15 cellular contexts compared by ENCODE assay signal in the genomic region with DNA sequence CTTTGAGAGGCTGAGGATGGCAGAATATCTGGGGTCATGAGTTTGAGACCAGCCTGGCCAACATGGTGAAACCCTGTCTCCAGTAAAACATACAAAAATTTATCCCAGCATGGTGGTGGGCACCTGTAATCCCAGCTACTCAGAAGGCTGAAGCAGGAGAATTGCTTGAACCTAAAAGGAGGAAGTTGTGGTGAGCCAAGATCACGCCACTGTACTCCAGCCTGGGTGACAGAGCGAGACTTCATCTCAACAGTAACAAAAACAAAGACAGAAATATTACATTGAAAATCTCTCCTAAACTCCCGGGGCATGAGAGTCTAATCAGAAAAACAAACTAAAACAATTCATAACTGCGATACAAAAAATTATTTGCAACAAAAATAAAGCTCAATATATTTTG.
"Had no signal": no experiment of that assay in that cellular context is flagged by ENCODE, and none has a peak within 500 bp of the region (broad histone marks: within the 10 kb centered on the region; RNA-seq: fewer than 3 reads in every experiment).

No MANE protein-coding gene starts in this region.

- H3K9me3 ChIP-seq: ascending aorta, breast epithelium, tibial nerve, vagina had no signal

- H3K27ac ChIP-seq: ascending aorta, breast epithelium, tibial nerve, vagina had no signal

- H3K4me1 ChIP-seq: ascending aorta, breast epithelium, tibial nerve, vagina had no signal

- H3K4me3 ChIP-seq: ascending aorta, breast epithelium, tibial nerve, vagina had no signal

- ATAC-seq: natural killer cell treated with Interleukin-12 subunit alpha and Interleukin-12 subunit beta and Interleukin-15 and Interleukin-18, amount 100 ng/mL, for 72 hours; stimulated activated effector memory CD8-positive, alpha-beta T cell treated with anti-CD3 and anti-CD28 coated beads, Interleukin-12 subunit alpha, Interleukin-12 subunit beta, amount 100 ng/mL, for 72 hours had no signal

- H3K27me3 ChIP-seq: ascending aorta, breast epithelium, tibial nerve, vagina had no signal

- DNase-seq: activated CD4-positive, alpha-beta T cell treated with anti-CD3 and anti-CD28 coated beads, Interleukin-2, amount 50 U/mL, for 4 hours; activated CD4-positive, CD25-positive, alpha-beta regulatory T cell treated with anti-CD3 and anti-CD28 coated beads, Interleukin-2, amount 50 U/mL, for 72 hours; activated naive CD4-positive, alpha-beta T cell treated with anti-CD3 and anti-CD28 coated beads, Interleukin-2, amount 10 ng/mL, durations not matched to agents 7 days and 5 days; cerebellar nuclear complex; effector memory CD4-positive, alpha-beta T cell; foreskin fibroblast; kidney glomerular epithelial cell; mesendoderm; posterior cingulate gyrus had no signal

- H3K36me3 ChIP-seq: ascending aorta, breast epithelium, tibial nerve, vagina had no signal
